Comparison of ENCODE assay signal across 10 cellular contexts in the genomic region with DNA sequence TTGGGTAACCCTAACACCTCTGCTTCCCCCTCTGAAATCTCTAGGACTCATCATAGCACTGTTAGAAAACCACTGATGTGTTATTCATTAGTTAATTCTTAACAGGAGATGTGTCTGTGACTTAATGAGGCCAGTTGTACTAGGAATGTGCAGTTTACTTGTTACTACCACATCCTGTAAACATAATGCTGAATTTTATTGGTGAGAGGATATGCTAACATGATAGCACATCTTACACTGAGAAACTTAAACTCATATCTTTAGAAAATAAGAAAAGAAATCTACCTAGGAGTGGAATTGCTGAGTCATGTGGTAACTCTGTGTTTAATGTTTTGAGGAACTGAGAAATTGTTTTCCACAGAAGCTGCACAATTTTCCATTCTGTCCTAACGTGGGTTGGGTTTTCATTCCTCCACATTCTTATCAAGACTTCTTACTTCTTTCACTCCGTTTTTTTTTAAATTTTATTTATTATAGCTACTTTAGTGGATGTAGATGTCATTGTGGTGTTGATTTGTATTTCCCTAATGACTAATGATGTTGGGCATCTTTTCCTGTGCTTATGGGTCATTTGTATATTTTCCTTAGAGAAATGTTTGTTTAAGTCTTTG. TPM values are rescaled to one million over a fixed set of nuclear protein-coding genes. Genes with fewer than 3 reads are reported as not detected.
DNase-seq lines count a peak whose midpoint lies in the region; ATAC-seq and TF ChIP-seq lines count a peak whose summit lies in the region.
"Had no signal": no experiment of that assay in that cellular context is flagged by ENCODE, and none has a peak within 500 bp of the region (broad histone marks: within the 10 kb centered on the region; RNA-seq: fewer than 3 reads in every experiment).

No MANE protein-coding gene starts in this region.

- peak; percentile 60 to 89 for ATAC-seq in activated naive CD4-positive, alpha-beta T cell treated with anti-CD3 and anti-CD28 coated beads, Interleukin-2, amount 50 U/mL, for 72 hours
- ATAC-seq in effector memory CD8-positive, alpha-beta T cell (replicated peaks): peak; percentile 37
- ATAC-seq in GM21390 (IDR thresholded peaks at IDR 0.05; ENCODE audit: unreplicated experiment): no peak
- ATAC-seq in GM23338: no peak
- ATAC-seq in GM21360 (IDR thresholded peaks at IDR 0.05; ENCODE audit: unreplicated experiment): no peak

- H3K27ac ChIP-seq in GM23338 (ENCODE audit: low read depth): no peak overlapping the region

- H2AFZ ChIP-seq in GM23338: no peak overlapping the region

- H3K4me1 Mint-ChIP-seq in effector memory CD8-positive, alpha-beta T cell (ENCODE audit: low read depth in 2 of 2): peaks cover 3 to 15% of the 10 kb centered on the region in 2 donors
- no peaks in the 10 kb centered on the region for H3K4me1 Mint-ChIP-seq in GM23338

- no peaks in the 10 kb centered on the region for H3F3A ChIP-seq in GM23338 (replicated peaks; ENCODE audit: low read depth)

- no peaks in the 10 kb centered on the region for H3K4me1 ChIP-seq in GM23338 (ENCODE audit: insufficient read depth)

- no peak for DNase-seq in activated naive CD4-positive, alpha-beta T cell treated with anti-CD3 and anti-CD28 coated beads, Interleukin-2, amount 50 U/mL, for 72 hours (ENCODE audit: low spot score in 2 of 2)
- DNase-seq in activated naive CD4-positive, alpha-beta T cell treated with anti-CD3 and anti-CD28 coated beads, Interleukin-2, amount 50 U/mL, for 16 hours: no peak
- peak; percentile 45 for DNase-seq in LHCN-M2 (ENCODE audit: low read depth)
- no peak for DNase-seq in effector memory CD8-positive, alpha-beta T cell
- no peak for DNase-seq in GM23338 (ENCODE audit: low spot score)
- no peak for DNase-seq in NCI-H1694 (lab: John Stamatoyannopoulos, UW)
- DNase-seq: DMS79 treated with DMSO at 0.1 percent for 48 hours, NCI-H1105 had no signal

- peaks cover 11 to 22% of the 10 kb centered on the region in 2 donors for H3K36me3 Mint-ChIP-seq in activated naive CD4-positive, alpha-beta T cell treated with anti-CD3 and anti-CD28 coated beads, Interleukin-2, amount 50 U/mL, for 72 hours
- peaks cover 20% of the 10 kb centered on the region for H3K36me3 Mint-ChIP-seq in effector memory CD8-positive, alpha-beta T cell (ENCODE audit: insufficient read depth)
- H3K36me3 Mint-ChIP-seq in GM23338 (ENCODE audit: low read depth): peaks cover 26% of the 10 kb centered on the region

- H3K4me3 Mint-ChIP-seq in effector memory CD8-positive, alpha-beta T cell: no peak overlapping the region
- no peak overlapping the region for H3K4me3 Mint-ChIP-seq in GM23338

- no peak overlapping the region for H3K4me2 ChIP-seq in GM23338

- no peaks in the 10 kb centered on the region for H3K27me3 ChIP-seq in GM23338 (ENCODE audit: insufficient read depth)

- H4K20me1 ChIP-seq in GM23338 (replicated peaks; ENCODE audit: insufficient read depth): peaks cover 9% of the 10 kb centered on the region

- H3K27ac Mint-ChIP-seq in activated naive CD4-positive, alpha-beta T cell treated with anti-CD3 and anti-CD28 coated beads, Interleukin-2, amount 50 U/mL, for 72 hours: peak overlapping the region; percentile 69 to 92
- peak overlapping the region; percentile 17 to 19 for H3K27ac Mint-ChIP-seq in effector memory CD8-positive, alpha-beta T cell
- H3K27ac Mint-ChIP-seq in GM23338: no peak overlapping the region

- H3K4me3 ChIP-seq in GM23338: no peak overlapping the region

- peaks cover 0 to 5% of the 10 kb centered on the region in 2 donors for H3K9me3 Mint-ChIP-seq in activated naive CD4-positive, alpha-beta T cell treated with anti-CD3 and anti-CD28 coated beads, Interleukin-2, amount 50 U/mL, for 72 hours
- no peaks in the 10 kb centered on the region for H3K9me3 Mint-ChIP-seq in effector memory CD8-positive, alpha-beta T cell
- no peaks in the 10 kb centered on the region for H3K9me3 Mint-ChIP-seq in GM23338

- peaks cover 16% of the 10 kb centered on the region for H3K79me2 ChIP-seq in GM23338 (replicated peaks; ENCODE audit: insufficient read depth)

- no peak for TF ChIP-seq CTCF in GM23338 (conservative IDR thresholded peaks at IDR 0.05; ENCODE audit: low read depth in 2 of 2)

- peaks cover 8% of the 10 kb centered on the region; the same call in 1 of the 2 replicates for H3K36me3 ChIP-seq in GM23338 (ENCODE audit: insufficient read depth)

- no peaks in the 10 kb centered on the region for H3K27me3 Mint-ChIP-seq in effector memory CD8-positive, alpha-beta T cell
- H3K27me3 Mint-ChIP-seq in GM23338 (ENCODE audit: insufficient read depth, low read depth, poor library complexity): no peaks in the 10 kb centered on the region

- H3K9me2 ChIP-seq in GM23338 (ENCODE audit: insufficient read depth): no peaks in the 10 kb centered on the region

TF ChIP-seq in GM23338, 12 proteins besides CTCF, POLR2A, EP300 and RAD21:
- no peak for TF ChIP-seq ETS1 (IDR thresholded peaks at IDR 0.05)
- TF ChIP-seq REST (IDR thresholded peaks at IDR 0.05; ENCODE audit: unreplicated experiment): no peak
- TF ChIP-seq POLR2AphosphoS5 (IDR thresholded peaks at IDR 0.05; ENCODE audit: low read depth): no peak

RNA-seq across cellular contexts. Expression of gene RNF121, which starts 33.7 kb away (rescaled TPM):
- 10 to 100 TPM; 32.2 to 44.6 TPM for total RNA-seq in activated naive CD4-positive, alpha-beta T cell treated with anti-CD3 and anti-CD28 coated beads, Interleukin-2, amount 50 U/mL, for 72 hours
- total RNA-seq in LHCN-M2 (2014; rRNA removed): 26.1 and 28.4 TPM in 2 replicates
- polyA plus RNA-seq in LHCN-M2 (2012): 52.4 TPM
- total RNA-seq in GM23338 (2014; rRNA removed; shearing (Covaris generic)): 37.7 and 57.1 TPM in 2 replicates
- 7.8 and 8.7 TPM in 2 replicates for polyA plus RNA-seq in GM23338 (2016; fragmentation: Nextera tagmentation; extraction: Ambion mirVana)

RNA-seq across cellular contexts. Expression of gene XNDC1N, which starts 34.1 kb away (rescaled TPM):
- total RNA-seq in activated naive CD4-positive, alpha-beta T cell treated with anti-CD3 and anti-CD28 coated beads, Interleukin-2, amount 50 U/mL, for 72 hours: 10 to 100 TPM; 14.0 to 21.8 TPM
- total RNA-seq in LHCN-M2 (2014; rRNA removed): 3.7 and 6.9 TPM in 2 replicates
- 1.8 TPM for polyA plus RNA-seq in LHCN-M2 (2012)
- 13.0 and 19.5 TPM in 2 replicates for total RNA-seq in GM23338 (2014; rRNA removed; shearing (Covaris generic))
- polyA plus RNA-seq in GM23338 (2016; fragmentation: Nextera tagmentation; extraction: Ambion mirVana): 9.0 and 11.0 TPM in 2 replicates

RNA-seq across cellular contexts. Expression of gene IL18BP, which starts 36.2 kb away (rescaled TPM):
- 10 to 100 TPM; 12.5 to 13.8 TPM for total RNA-seq in activated naive CD4-positive, alpha-beta T cell treated with anti-CD3 and anti-CD28 coated beads, Interleukin-2, amount 50 U/mL, for 72 hours
- total RNA-seq in LHCN-M2 (2014; rRNA removed): 0.90 and 1.8 TPM in 2 replicates
- 1.2 TPM for polyA plus RNA-seq in LHCN-M2 (2012)
- 5.2 and 11.2 TPM in 2 replicates for total RNA-seq in GM23338 (2014; rRNA removed; shearing (Covaris generic))
- 3.7 and 3.8 TPM in 2 replicates for polyA plus RNA-seq in GM23338 (2016; fragmentation: Nextera tagmentation; extraction: Ambion mirVana)

Comparison
In these comparisons a context has a peak if more than half of its experiments do, and no peak if none do; other contexts are left out.
1. ATAC-seq: peak in activated naive CD4-positive, alpha-beta T cell treated with anti-CD3 and anti-CD28 coated beads, Interleukin-2, amount 50 U/mL, for 72 hours (2 of 2) and effector memory CD8-positive, alpha-beta T cell (single experiment); none in GM21390 (single experiment), GM23338 (single experiment) and GM21360 (single experiment).